In genomic region chr4:40209401-40209800, GRCh38 we compare ENCODE assay signal across 1 cellular context.
TF ChIP-seq lines count a peak whose summit lies in the region.

No MANE protein-coding gene starts in this region.

TF ChIP-seq in HepG2, 621 proteins besides CTCF, POLR2A, EP300 and RAD21:
- no peak for TF ChIP-seq RBAK (CRISPR knock-in tag; IDR thresholded peaks at IDR 0.05)
- TF ChIP-seq NFE2L2 (IDR thresholded peaks at IDR 0.05; ENCODE audit: low read length) = no peak
- no peak for TF ChIP-seq KDM6A (CRISPR knock-in tag; IDR thresholded peaks at IDR 0.05; ENCODE audit: low read depth)
- no peak for TF ChIP-seq ZNF646 (CRISPR knock-in tag; IDR thresholded peaks at IDR 0.05)
- no peak for TF ChIP-seq HNF1B (CRISPR knock-in tag; IDR thresholded peaks at IDR 0.05)
- TF ChIP-seq ARNTL (CRISPR knock-in tag; IDR thresholded peaks at IDR 0.05) = no peak
- TF ChIP-seq ZNF556 (CRISPR knock-in tag; IDR thresholded peaks at IDR 0.05; ENCODE audit: borderline replicate concordance) = no peak
- no peak for TF ChIP-seq ZNF34 (CRISPR knock-in tag; IDR thresholded peaks at IDR 0.05; ENCODE audit: borderline replicate concordance)
- TF ChIP-seq MYNN (CRISPR knock-in tag; IDR thresholded peaks at IDR 0.05; ENCODE audit: low read depth) = no peak
- no peak for TF ChIP-seq SKI (IDR thresholded peaks at IDR 0.05; ENCODE audit: partially characterized antibody)
- TF ChIP-seq THAP7 (CRISPR knock-in tag; IDR thresholded peaks at IDR 0.05) = no peak
- TF ChIP-seq HOXD1 (CRISPR knock-in tag; IDR thresholded peaks at IDR 0.05) = no peak
- no peak for TF ChIP-seq ZNF350 (CRISPR knock-in tag; IDR thresholded peaks at IDR 0.05; ENCODE audit: borderline replicate concordance, low read depth)
- TF ChIP-seq GZF1 (CRISPR knock-in tag; IDR thresholded peaks at IDR 0.05) = no peak
- no peak for TF ChIP-seq ZKSCAN8 (CRISPR knock-in tag; IDR thresholded peaks at IDR 0.05; ENCODE audit: borderline replicate concordance)
